ENCODE assay signal across 30 cellular contexts in the genomic region with DNA sequence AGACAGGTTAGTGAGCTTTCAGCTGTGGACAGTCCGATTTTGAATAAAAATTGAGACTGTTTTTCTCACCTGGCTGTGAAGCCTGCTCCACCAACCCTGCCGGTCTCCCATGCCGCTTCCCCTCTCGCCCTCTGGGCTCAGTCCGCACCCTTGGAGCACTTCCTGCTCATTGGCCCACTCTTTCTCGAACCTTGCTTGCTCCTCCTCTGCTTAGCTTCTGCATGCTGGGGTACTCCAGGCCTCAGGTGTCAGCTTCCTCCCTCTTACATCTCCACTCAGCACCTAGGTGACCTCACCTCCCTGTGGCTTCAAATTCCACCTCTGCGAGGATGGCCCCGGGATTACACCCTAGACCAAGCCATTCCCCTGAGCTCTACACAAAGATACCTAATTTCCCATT. TPM values are rescaled to one million over a fixed set of nuclear protein-coding genes. Genes with fewer than 3 reads are reported as not detected.
"Had no signal": no experiment of that assay in that cellular context is flagged by ENCODE, and none has a peak within 500 bp of the region (broad histone marks: within the 10 kb centered on the region; RNA-seq: fewer than 3 reads in every experiment).

No MANE protein-coding gene starts in this region.

- H3K9me3 Mint-ChIP-seq: activated T-helper 2 cell treated with anti-CD3 and anti-CD28 coated beads, Interferon-gamma antibody, Interleukin-2, Interleukin-4, amounts not matched to agents 10 μg/mL and 5 μg/mL and 100 μg/mL, durations not matched to agents 14 hours and 24 hours and 36 hours; natural killer cell treated with Interleukin-12 subunit alpha and Interleukin-12 subunit beta and Interleukin-15 and Interleukin-18, amount 100 ng/mL, for 72 hours; T-helper 1 cell treated with Interleukin-12 subunit alpha and Interleukin-12 subunit beta and Interleukin-4 antibody, amounts not matched to agents 30 μg/mL and 1 μg/mL, for 36 hours had no signal

- H3K27ac Mint-ChIP-seq: activated CD4-positive, alpha-beta T cell treated with anti-CD3 and anti-CD28 coated beads for 36 hours; activated CD8-positive, alpha-beta memory T cell treated with anti-CD3 and anti-CD28 coated beads, Interleukin-2, amount 10 ng/mL, durations not matched to agents 7 days and 5 days; activated CD8-positive, alpha-beta T cell treated with anti-CD3 and anti-CD28 coated beads, Interleukin-2, amount 10 ng/mL, durations not matched to agents 7 days and 5 days; activated naive CD8-positive, alpha-beta T cell; activated T-helper 2 cell treated with anti-CD3 and anti-CD28 coated beads, Interferon-gamma antibody, Interleukin-2, Interleukin-4, amounts not matched to agents 10 μg/mL and 5 μg/mL and 100 μg/mL, durations not matched to agents 14 hours and 24 hours and 36 hours; natural killer cell treated with Interleukin-12 subunit alpha and Interleukin-12 subunit beta and Interleukin-15 and Interleukin-18, amount 100 ng/mL, for 72 hours; progenitor cell of endocrine pancreas; T-helper 1 cell treated with Interleukin-12 subunit alpha and Interleukin-12 subunit beta and Interleukin-4 antibody, amounts not matched to agents 30 μg/mL and 1 μg/mL, for 36 hours had no signal

- H3K4me3 Mint-ChIP-seq: activated CD4-positive, alpha-beta T cell treated with anti-CD3 and anti-CD28 coated beads for 36 hours; activated CD8-positive, alpha-beta memory T cell treated with anti-CD3 and anti-CD28 coated beads, Interleukin-2, amount 10 ng/mL, durations not matched to agents 7 days and 5 days; activated CD8-positive, alpha-beta T cell treated with anti-CD3 and anti-CD28 coated beads, Interleukin-2, amount 10 ng/mL, durations not matched to agents 7 days and 5 days; activated naive CD8-positive, alpha-beta T cell; natural killer cell treated with Interleukin-12 subunit alpha and Interleukin-12 subunit beta and Interleukin-15 and Interleukin-18, amount 100 ng/mL, for 72 hours; T-helper 1 cell treated with Interleukin-12 subunit alpha and Interleukin-12 subunit beta and Interleukin-4 antibody, amounts not matched to agents 30 μg/mL and 1 μg/mL, for 36 hours had no signal

- H3K27ac ChIP-seq: esophagus squamous epithelium, heart right ventricle, left ventricle myocardium inferior, ovary, right lobe of liver, testis, transverse colon, uterus had no signal

- H3K27me3 ChIP-seq: heart right ventricle, ovary, right lobe of liver, testis, transverse colon, uterus had no signal

- H3K9me3 ChIP-seq: esophagus squamous epithelium, left ventricle myocardium inferior, mucosa of descending colon, ovary, right lobe of liver, testis, transverse colon, uterus had no signal

- ATAC-seq: activated CD4-positive, alpha-beta T cell treated with anti-CD3 and anti-CD28 coated beads for 36 hours; activated CD8-positive, alpha-beta memory T cell treated with anti-CD3 and anti-CD28 coated beads, Interleukin-2, amount 10 ng/mL, durations not matched to agents 7 days and 5 days; activated CD8-positive, alpha-beta T cell treated with anti-CD3 and anti-CD28 coated beads, Interleukin-2, amount 10 ng/mL, durations not matched to agents 7 days and 5 days; mucosa of descending colon; right lobe of liver; stimulated activated naive CD8-positive, alpha-beta T cell treated with anti-CD3 and anti-CD28 coated beads, Interleukin-15, Interleukin-2, amounts not matched to agents 100 U/mL and 50 U/mL, for 24 hours had no signal

- H3K36me3 Mint-ChIP-seq: activated CD8-positive, alpha-beta memory T cell treated with anti-CD3 and anti-CD28 coated beads, Interleukin-2, amount 10 ng/mL, durations not matched to agents 7 days and 5 days; activated naive CD8-positive, alpha-beta T cell; natural killer cell treated with Interleukin-12 subunit alpha and Interleukin-12 subunit beta and Interleukin-15 and Interleukin-18, amount 100 ng/mL, for 72 hours had no signal

- H3K4me3 ChIP-seq: esophagus squamous epithelium, heart right ventricle, left ventricle myocardium inferior, lung, mucosa of descending colon, ovary, right lobe of liver, testis, transverse colon, uterus had no signal

- H3K36me3 ChIP-seq: esophagus squamous epithelium, heart right ventricle, left ventricle myocardium inferior, ovary, right lobe of liver, transverse colon, uterus had no signal

- DNase-seq: activated CD4-positive, alpha-beta T cell treated with anti-CD3 and anti-CD28 coated beads for 36 hours; activated CD4-positive, CD25-positive, alpha-beta regulatory T cell; activated CD8-positive, alpha-beta memory T cell treated with anti-CD3 and anti-CD28 coated beads, Interleukin-2, amount 10 ng/mL, durations not matched to agents 7 days and 5 days; activated CD8-positive, alpha-beta T cell treated with anti-CD3 and anti-CD28 coated beads, Interleukin-2, amount 10 ng/mL, durations not matched to agents 7 days and 5 days; activated T-cell treated with anti-CD3 and anti-CD28 coated beads, Interleukin-2, amount 50 U/mL, for 48 hours; caudate nucleus; esophagus squamous epithelium; foreskin melanocyte; heart right ventricle; left ventricle myocardium inferior; mucosa of descending colon; ovary; right lobe of liver; stimulated activated CD4-positive, alpha-beta T cell treated with anti-CD3 and anti-CD28 coated beads, Interleukin-2, amount 100 ng/mL, for 48 hours; stimulated activated naive CD8-positive, alpha-beta T cell treated with anti-CD3 and anti-CD28 coated beads, Interleukin-15, Interleukin-2, amounts not matched to agents 100 U/mL and 50 U/mL, for 24 hours; testis; transverse colon; uterus had no signal

- H3K4me1 ChIP-seq: right lobe of liver, testis, uterus had no signal

RNA-seq across cellular contexts. Expression of gene C13orf42, which starts 39.6 kb away (rescaled TPM):
- total RNA-seq: activated CD4-positive, alpha-beta T cell treated with anti-CD3 and anti-CD28 coated beads for 36 hours; activated CD8-positive, alpha-beta memory T cell treated with anti-CD3 and anti-CD28 coated beads, Interleukin-2, amount 10 ng/mL, durations not matched to agents 7 days and 5 days; activated CD8-positive, alpha-beta T cell treated with anti-CD3 and anti-CD28 coated beads, Interleukin-2, amount 10 ng/mL, durations not matched to agents 7 days and 5 days; activated T-helper 2 cell treated with anti-CD3 and anti-CD28 coated beads, Interferon-gamma antibody, Interleukin-2, Interleukin-4, amounts not matched to agents 10 μg/mL and 5 μg/mL and 100 μg/mL, durations not matched to agents 14 hours and 24 hours and 36 hours; chondrocyte; esophagus squamous epithelium; glomerular endothelial cell; heart right ventricle; left ventricle myocardium inferior; mesenteric fat pad; mucosa of descending colon; myocyte; natural killer cell treated with Interleukin-12 subunit alpha and Interleukin-12 subunit beta and Interleukin-15 and Interleukin-18, amount 100 ng/mL, for 72 hours; ovary; progenitor cell of endocrine pancreas; renal cortical epithelial cell; right lobe of liver; skeletal muscle tissue; transverse colon; uterus had no signal
